In the genomic region with DNA sequence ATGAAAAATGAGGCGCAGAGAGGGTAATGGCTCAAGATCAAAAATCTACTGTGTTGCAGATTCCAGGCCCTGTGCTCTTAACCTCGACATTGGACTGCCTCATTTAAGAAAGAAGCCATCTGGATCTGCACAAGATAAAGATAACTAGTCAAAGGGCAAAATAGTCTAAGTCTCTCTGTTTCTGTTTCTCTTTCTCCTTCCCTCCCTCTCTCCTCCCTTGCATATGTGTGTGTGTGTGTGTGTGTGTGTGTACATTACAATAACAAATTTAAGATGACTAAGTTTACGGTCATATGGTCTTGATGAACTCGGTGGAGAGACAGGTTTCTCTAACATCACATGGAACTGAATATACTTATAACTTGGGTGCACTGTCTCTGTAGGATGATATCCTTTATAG, we compare ENCODE assay signal across 18 cellular contexts.
A peak's percentile ranks its signal among the peaks of the same experiment; 100 is the strongest.
DNase-seq lines count a peak whose midpoint lies in the region; ATAC-seq and TF ChIP-seq lines count a peak whose summit lies in the region.
"Had no signal": no experiment of that assay in that cellular context is flagged by ENCODE, and none has a peak within 500 bp of the region (broad histone marks: within the 10 kb centered on the region; RNA-seq: fewer than 3 reads in every experiment).

No MANE protein-coding gene starts in this region.

- no peaks in the 10 kb centered on the region for H3K36me3 ChIP-seq in endodermal cell (ENCODE audit: control insufficient read depth, insufficient read depth, low read length)
- H3K36me3 ChIP-seq: SJSA1 had no signal

- no peaks in the 10 kb centered on the region for H3K36me3 Mint-ChIP-seq in endodermal cell (ENCODE audit: low read depth)
- H3K36me3 Mint-ChIP-seq: activated naive CD8-positive, alpha-beta T cell treated with anti-CD3 and anti-CD28 coated beads, Interleukin-2, amount 10 ng/mL, durations not matched to agents 7 days and 5 days had no signal

- 91 to 98% methylated on average over 2 to 4 of the region's 4 CpGs for WGBS in endodermal cell (ENCODE audit: insufficient coverage in 1 of 2, insufficient read length in 1 of 2), 2 experiments

- no peaks in the 10 kb centered on the region for H3K9me3 ChIP-seq in endodermal cell (ENCODE audit: control insufficient read depth, low read length)
- H3K9me3 ChIP-seq: psoas muscle, SJSA1 had no signal

- peak; percentile 50 for ATAC-seq in foreskin keratinocyte
- ATAC-seq in HG02870 (IDR thresholded peaks at IDR 0.05; ENCODE audit: unreplicated experiment) = no peak
- ATAC-seq: activated T-cell treated with anti-CD3 and anti-CD28 coated beads, Interleukin-2, amount 50 U/mL, for 4 hours; psoas muscle had no signal

- TF ChIP-seq CTCF in AG04449 (IDR thresholded peaks at IDR 0.05; ENCODE audit: insufficient read depth, low read length, missing control alignments) (no peak), HFF-Myc (IDR thresholded peaks at IDR 0.05; ENCODE audit: low read depth, low read length, missing control alignments) (no peak), foreskin keratinocyte (conservative IDR thresholded peaks at IDR 0.05) (no peak), endodermal cell (conservative IDR thresholded peaks at IDR 0.05) (no peak)

- H3K27ac Mint-ChIP-seq in endodermal cell = no peak overlapping the region
- H3K27ac Mint-ChIP-seq: activated naive CD8-positive, alpha-beta T cell treated with anti-CD3 and anti-CD28 coated beads, Interleukin-2, amount 10 ng/mL, durations not matched to agents 7 days and 5 days; stimulated activated naive CD8-positive, alpha-beta T cell treated with anti-CD3 and anti-CD28 coated beads, Interleukin-15, Interleukin-2, amounts not matched to agents 100 ng/mL and 50 ng/mL, for 24 hours had no signal

- CTCF ChIA-PET in AG04449 (lab: Yijun Ruan, JAX) = no interaction called here

- no peaks in the 10 kb centered on the region for H3K4me1 ChIP-seq in foreskin keratinocyte
- peaks cover 20% of the 10 kb centered on the region for H3K4me1 ChIP-seq in endodermal cell (ENCODE audit: control insufficient read depth, insufficient read depth, low read length)
- H3K4me1 ChIP-seq: psoas muscle, SJSA1 had no signal

- no peak overlapping the region for H3K9ac ChIP-seq in endodermal cell (ENCODE audit: extremely low read depth, low read length, poor library complexity, severe bottlenecking)
- H3K9ac ChIP-seq: KMS-11 had no signal

- no peak overlapping the region for H3K4me3 Mint-ChIP-seq in endodermal cell
- H3K4me3 Mint-ChIP-seq: activated naive CD8-positive, alpha-beta T cell treated with anti-CD3 and anti-CD28 coated beads, Interleukin-2, amount 10 ng/mL, durations not matched to agents 7 days and 5 days; activated T-cell treated with anti-CD3 and anti-CD28 coated beads, Interleukin-2, amount 50 U/mL, for 4 hours; stimulated activated naive CD8-positive, alpha-beta T cell treated with anti-CD3 and anti-CD28 coated beads, Interleukin-15, Interleukin-2, amounts not matched to agents 100 ng/mL and 50 ng/mL, for 24 hours had no signal

- peaks cover 5% of the 10 kb centered on the region for H3K27me3 Mint-ChIP-seq in endodermal cell (ENCODE audit: insufficient read depth)

- no peak overlapping the region for H3K4me3 ChIP-seq in AG04449 (ENCODE audit: low read depth, low read length)
- H3K4me3 ChIP-seq in HFF-Myc (replicated peaks; ENCODE audit: low read depth, low read length) = no peak overlapping the region
- H3K4me3 ChIP-seq in endodermal cell (ENCODE audit: low read length) = no peak overlapping the region
- H3K4me3 ChIP-seq: psoas muscle, SJSA1 had no signal

- DNase-seq in AG04449 (ENCODE audit: low read depth, low spot score) (peak; percentile 62), HFF-Myc (ENCODE audit: extremely low read depth, low read depth) (peak; percentile 42), amniotic epithelial cell (ENCODE audit: low read depth) (peak; percentile 91), foreskin keratinocyte (peak; percentile 25 to 50), retina (no peak), endodermal cell (no peak), amniotic stem cell (lab: John Stamatoyannopoulos, UW) (no peak)
- DNase-seq: activated CD4-positive, alpha-beta T cell treated with anti-CD3 and anti-CD28 coated beads, Interleukin-2, amount 50 U/mL, for 1 hour; activated naive CD8-positive, alpha-beta T cell treated with anti-CD3 and anti-CD28 coated beads, Interleukin-2, amount 10 ng/mL, durations not matched to agents 7 days and 5 days; activated T-cell treated with anti-CD3 and anti-CD28 coated beads, Interleukin-2, amount 50 U/mL, for 4 hours; hippocampal formation; NK-92 treated with Interleukin-12 subunit alpha and Interleukin-12 subunit beta, amount 100 ng/mL, for 24 hours; psoas muscle had no signal

- H3K9me3 Mint-ChIP-seq in endodermal cell = no peaks in the 10 kb centered on the region
- H3K9me3 Mint-ChIP-seq: activated naive CD8-positive, alpha-beta T cell treated with anti-CD3 and anti-CD28 coated beads, Interleukin-2, amount 10 ng/mL, durations not matched to agents 7 days and 5 days; activated T-cell treated with anti-CD3 and anti-CD28 coated beads, Interleukin-2, amount 50 U/mL, for 4 hours; stimulated activated naive CD8-positive, alpha-beta T cell treated with anti-CD3 and anti-CD28 coated beads, Interleukin-15, Interleukin-2, amounts not matched to agents 100 ng/mL and 50 ng/mL, for 24 hours had no signal

- H3K4me1 Mint-ChIP-seq in endodermal cell = peaks cover 41% of the 10 kb centered on the region
- H3K4me1 Mint-ChIP-seq: activated naive CD8-positive, alpha-beta T cell treated with anti-CD3 and anti-CD28 coated beads, Interleukin-2, amount 10 ng/mL, durations not matched to agents 7 days and 5 days had no signal

- H3K27ac ChIP-seq in foreskin keratinocyte (no peak overlapping the region), endodermal cell (ENCODE audit: low read depth, low read length) (no peak overlapping the region)
- H3K27ac ChIP-seq: HL-60, KMS-11, psoas muscle, SJSA1 had no signal

- POLR2A ChIA-PET in AG04449 (lab: Yijun Ruan, JAX) = no interaction called here

- no peaks in the 10 kb centered on the region for H3K27me3 ChIP-seq in foreskin keratinocyte
- no peaks in the 10 kb centered on the region for H3K27me3 ChIP-seq in endodermal cell (ENCODE audit: control insufficient read depth, insufficient read depth, low read length, poor library complexity, severe bottlenecking)
- H3K27me3 ChIP-seq: SJSA1 had no signal

Comparison
In these comparisons a context has a peak if more than half of its experiments do, and no peak if none do; other contexts are left out.
1. DNase-seq: peak in AG04449 (single experiment), HFF-Myc (single experiment), amniotic epithelial cell (single experiment) and foreskin keratinocyte (2 of 2); none in retina (single experiment), endodermal cell (single experiment) and amniotic stem cell (single experiment).